11 cellular contexts compared by ENCODE assay signal in the genomic region with DNA sequence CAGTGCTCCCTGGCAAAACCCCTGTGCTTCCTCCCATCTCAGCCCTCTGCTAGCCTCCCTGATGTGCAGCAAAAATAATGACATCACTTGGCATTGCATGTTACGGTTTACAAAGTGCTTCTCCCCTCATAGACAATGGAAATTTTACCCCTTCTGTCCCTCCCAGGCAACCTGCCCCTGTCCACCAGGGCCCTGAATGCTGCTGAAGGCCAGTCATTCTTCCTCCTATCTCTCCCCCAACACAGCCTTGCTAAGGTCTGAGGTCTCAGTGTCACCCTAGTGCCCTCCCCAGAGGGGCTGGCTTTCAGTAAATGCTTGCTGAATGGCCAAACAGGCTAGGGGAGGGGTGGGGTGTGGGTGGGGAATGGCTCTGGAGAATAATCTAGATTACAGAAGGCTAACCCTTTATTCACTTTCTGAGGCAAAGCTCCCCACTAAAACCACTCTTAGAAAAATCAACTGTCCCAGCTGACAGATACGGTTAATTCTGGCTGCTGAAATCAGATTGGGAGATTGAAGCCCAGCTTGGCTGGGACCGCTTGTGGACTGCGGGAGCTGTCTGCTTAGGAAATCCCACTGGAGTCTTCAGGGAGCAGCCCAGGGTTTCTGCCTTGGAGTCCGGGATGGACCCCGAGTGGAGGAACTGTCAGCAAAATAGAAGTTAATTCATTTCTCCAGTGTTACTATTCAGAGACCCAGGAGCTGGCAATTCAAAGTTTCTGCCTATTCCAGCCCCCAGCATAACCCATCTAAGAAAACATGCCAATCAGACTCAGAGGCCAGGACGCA. TPM values are rescaled to one million over a fixed set of nuclear protein-coding genes. Genes with fewer than 3 reads are reported as not detected.
A peak's percentile ranks its signal among the peaks of the same experiment; 100 is the strongest.
DNase-seq lines count a peak whose midpoint lies in the region; ATAC-seq and TF ChIP-seq lines count a peak whose summit lies in the region.
"Had no signal": no experiment of that assay in that cellular context is flagged by ENCODE, and none has a peak within 500 bp of the region (broad histone marks: within the 10 kb centered on the region; RNA-seq: fewer than 3 reads in every experiment).

No MANE protein-coding gene starts in this region.

- no peaks in the 10 kb centered on the region for H3K27me3 Mint-ChIP-seq in activated CD8-positive, alpha-beta T cell treated with anti-CD3 and anti-CD28 coated beads for 36 hours

- H3K4me1 ChIP-seq in smooth muscle cell (ENCODE audit: low read depth) = peaks cover 27% of the 10 kb centered on the region

- peaks cover 90% of the 10 kb centered on the region for H3K79me2 ChIP-seq in smooth muscle cell (ENCODE audit: low read depth)

- intact Hi-C loops in activated CD8-positive, alpha-beta T cell treated with anti-CD3 and anti-CD28 coated beads for 36 hours (cut with micrococcal nuclease) = no loop called here
- intact Hi-C loops in left ventricle myocardium superior (cut with micrococcal nuclease) = no loop called here

- POLR2A ChIA-PET in activated CD8-positive, alpha-beta T cell treated with anti-CD3 and anti-CD28 coated beads for 36 hours (lab: Charles Lee) = interaction anchor here (0.8 to 6.5 kb wide), 5 partner anchors 10 to 19 kb away, joined by 3 to 51 read pairs (median 5); no protein-coding TSS in a partner anchor

- peak overlapping the region; percentile 48 for H3K4me2 ChIP-seq in smooth muscle cell

- WGBS in smooth muscle cell (ENCODE audit: low lambda C conversion rate) = 50% methylated on average over 7 of the region's 7 CpGs

- peaks cover 13% of the 10 kb centered on the region for H3F3A ChIP-seq in smooth muscle cell (ENCODE audit: low read depth)

- no peak for TF ChIP-seq CTCF in activated CD8-positive, alpha-beta T cell treated with anti-CD3 and anti-CD28 coated beads for 36 hours (IDR thresholded peaks at IDR 0.05)
- no peak for TF ChIP-seq CTCF in smooth muscle cell (IDR thresholded peaks at IDR 0.05; ENCODE audit: borderline replicate concordance, insufficient read depth, poor library complexity, severe bottlenecking)

- ATAC-seq in activated CD8-positive, alpha-beta T cell treated with anti-CD3 and anti-CD28 coated beads for 36 hours = peak; percentile 56
- ATAC-seq in left ventricle myocardium superior (peak; percentile 38), GM19455 (IDR thresholded peaks at IDR 0.05; ENCODE audit: unreplicated experiment) (no peak)

- H3K4me3 ChIP-seq in smooth muscle cell = no peak overlapping the region

- peak overlapping the region; percentile 78 for H3K27ac Mint-ChIP-seq in activated CD8-positive, alpha-beta T cell treated with anti-CD3 and anti-CD28 coated beads for 36 hours

- H3K9me3 Mint-ChIP-seq in activated CD8-positive, alpha-beta T cell treated with anti-CD3 and anti-CD28 coated beads for 36 hours = no peaks in the 10 kb centered on the region

- H3K4me3 Mint-ChIP-seq in activated CD8-positive, alpha-beta T cell treated with anti-CD3 and anti-CD28 coated beads for 36 hours = no peak overlapping the region

- peaks cover 100% of the 10 kb centered on the region for H4K20me1 ChIP-seq in smooth muscle cell (ENCODE audit: low read depth)

- no peak overlapping the region for H3K27ac ChIP-seq in smooth muscle cell (ENCODE audit: low read depth)
- H3K27ac ChIP-seq: 22Rv1 had no signal

- H3K9me3 ChIP-seq in smooth muscle cell (replicated peaks; ENCODE audit: low read depth) = no peaks in the 10 kb centered on the region

- peak; percentile 56 for DNase-seq in NCI-H82 (lab: John Stamatoyannopoulos, UW)
- no peak for DNase-seq in NCI-H82 treated with DMSO at 0.1 percent for 48 hours (lab: John Stamatoyannopoulos, UW; ENCODE audit: unreplicated experiment)
- DNase-seq in activated CD8-positive, alpha-beta T cell treated with anti-CD3 and anti-CD28 coated beads for 36 hours = peak; percentile 44
- no peak for DNase-seq in left ventricle myocardium superior
- no peak for DNase-seq in smooth muscle cell (lab: John Stamatoyannopoulos, UW; ENCODE audit: unreplicated experiment)
- DNase-seq in NCI-H1930 (lab: John Stamatoyannopoulos, UW) = no peak
- no peak for DNase-seq in kidney glomerular epithelial cell (lab: John Stamatoyannopoulos, UW)
- DNase-seq: central memory CD4-positive, alpha-beta T cell; NCI-H345 had no signal

- peaks cover 91% of the 10 kb centered on the region for H3K4me1 Mint-ChIP-seq in activated CD8-positive, alpha-beta T cell treated with anti-CD3 and anti-CD28 coated beads for 36 hours (ENCODE audit: low read depth)

- H3K36me3 ChIP-seq in smooth muscle cell (ENCODE audit: low read depth) = no peaks in the 10 kb centered on the region

- H3K9ac ChIP-seq in smooth muscle cell (ENCODE audit: low read depth) = no peak overlapping the region

- no peaks in the 10 kb centered on the region for H3K27me3 ChIP-seq in smooth muscle cell (ENCODE audit: low read depth)

- H2AFZ ChIP-seq in smooth muscle cell (ENCODE audit: low read depth) = no peak overlapping the region

- H3K36me3 Mint-ChIP-seq in activated CD8-positive, alpha-beta T cell treated with anti-CD3 and anti-CD28 coated beads for 36 hours (ENCODE audit: low read depth) = peaks cover 30% of the 10 kb centered on the region

- CTCF ChIA-PET in activated CD8-positive, alpha-beta T cell treated with anti-CD3 and anti-CD28 coated beads for 36 hours (lab: Charles Lee) = interaction anchor here (1.2 to 1.5 kb wide), 3 partner anchors 9 to 245 kb away, joined by 3 read pairs; no protein-coding TSS in a partner anchor

RNA-seq across cellular contexts. Expression of a gene that starts 22.9 kb away (rescaled TPM):
- 100 to 1,000 TPM; 239 to 246 TPM for total RNA-seq in activated CD8-positive, alpha-beta T cell treated with anti-CD3 and anti-CD28 coated beads for 36 hours
- 138 TPM for total RNA-seq in left ventricle myocardium superior
- 63.1 and 71.8 TPM in 2 replicates for total RNA-seq in smooth muscle cell
- polyA plus RNA-seq in smooth muscle cell = 93.7 and 129 TPM in 2 replicates

Comparison
In these comparisons a context has a peak if more than half of its experiments do, and no peak if none do; other contexts are left out.
1. DNase-seq: peak in NCI-H82 (single experiment) and activated CD8-positive, alpha-beta T cell treated with anti-CD3 and anti-CD28 coated beads for 36 hours (single experiment); none in NCI-H82 treated with DMSO at 0.1 percent for 48 hours (single experiment), left ventricle myocardium superior (single experiment), smooth muscle cell (single experiment), NCI-H1930 (0 of 2) and kidney glomerular epithelial cell (single experiment).